In the genomic region with DNA sequence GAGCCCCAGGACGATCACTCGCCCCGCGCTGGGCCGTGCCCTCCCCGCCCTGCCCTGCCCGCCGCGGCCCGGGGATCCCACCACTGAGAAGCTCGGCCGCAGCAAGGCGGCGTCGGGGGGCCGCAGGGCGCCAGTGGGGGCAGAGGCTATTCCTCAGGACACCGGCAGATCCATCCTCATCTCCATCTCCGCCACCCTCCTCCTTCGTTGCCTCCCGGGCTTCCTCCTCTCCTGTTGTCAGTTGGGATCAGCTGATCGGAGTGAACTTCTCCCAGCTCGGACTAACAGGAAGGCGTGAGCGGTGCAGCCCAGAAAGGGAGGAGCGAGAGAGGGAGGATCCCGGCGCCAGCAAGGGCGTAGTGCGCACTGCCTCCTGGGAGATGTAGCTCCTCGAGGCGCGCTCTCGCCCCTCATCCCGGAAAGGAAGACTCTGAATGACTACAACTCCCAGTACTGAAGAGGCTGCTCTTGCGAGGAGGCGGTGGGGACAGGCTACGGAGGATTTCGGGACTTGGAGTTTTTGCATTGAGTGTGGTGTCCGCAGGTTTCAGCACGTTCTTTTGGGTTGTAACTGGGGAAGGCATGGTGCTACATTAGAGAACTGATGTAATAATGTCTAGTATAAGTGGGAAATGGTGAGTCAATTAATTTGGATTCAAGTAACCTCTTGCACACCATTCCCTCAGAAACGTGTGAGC, we compare ENCODE assay signal across 1 cellular context.
A peak's percentile ranks its signal among the peaks of the same experiment; 100 is the strongest.
TF ChIP-seq lines count a peak whose summit lies in the region.

A gene with protein sequence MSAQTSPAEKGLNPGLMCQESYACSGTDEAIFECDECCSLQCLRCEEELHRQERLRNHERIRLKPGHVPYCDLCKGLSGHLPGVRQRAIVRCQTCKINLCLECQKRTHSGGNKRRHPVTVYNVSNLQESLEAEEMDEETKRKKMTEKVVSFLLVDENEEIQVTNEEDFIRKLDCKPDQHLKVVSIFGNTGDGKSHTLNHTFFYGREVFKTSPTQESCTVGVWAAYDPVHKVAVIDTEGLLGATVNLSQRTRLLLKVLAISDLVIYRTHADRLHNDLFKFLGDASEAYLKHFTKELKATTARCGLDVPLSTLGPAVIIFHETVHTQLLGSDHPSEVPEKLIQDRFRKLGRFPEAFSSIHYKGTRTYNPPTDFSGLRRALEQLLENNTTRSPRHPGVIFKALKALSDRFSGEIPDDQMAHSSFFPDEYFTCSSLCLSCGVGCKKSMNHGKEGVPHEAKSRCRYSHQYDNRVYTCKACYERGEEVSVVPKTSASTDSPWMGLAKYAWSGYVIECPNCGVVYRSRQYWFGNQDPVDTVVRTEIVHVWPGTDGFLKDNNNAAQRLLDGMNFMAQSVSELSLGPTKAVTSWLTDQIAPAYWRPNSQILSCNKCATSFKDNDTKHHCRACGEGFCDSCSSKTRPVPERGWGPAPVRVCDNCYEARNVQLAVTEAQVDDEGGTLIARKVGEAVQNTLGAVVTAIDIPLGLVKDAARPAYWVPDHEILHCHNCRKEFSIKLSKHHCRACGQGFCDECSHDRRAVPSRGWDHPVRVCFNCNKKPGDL (minus strand): TSS at position 262 of the 698 bp plus-strand sequence. CDS start 2,598 bp downstream, outside the sequence.

TF ChIP-seq in K562, 482 proteins besides CTCF, POLR2A, EP300 and RAD21 (continued from another document and continues in another):
- TF ChIP-seq ATF1 (CRISPR knock-in tag; IDR thresholded peaks at IDR 0.05) (no peak), ATF1 (tag; IDR thresholded peaks at IDR 0.05) (peak; percentile 95), ZC3H11A (IDR thresholded peaks at IDR 0.05; ENCODE audit: low read depth, low read length) (no peak), DACH1 (IDR thresholded peaks at IDR 0.05; ENCODE audit: partially characterized antibody) (peak; percentile 99), EGR1 (conservative IDR thresholded peaks at IDR 0.05) (peak; percentile 81), MTA1 (IDR thresholded peaks at IDR 0.05; ENCODE audit: borderline replicate concordance) (peak; percentile 95), FOSL1 (tag; conservative IDR thresholded peaks at IDR 0.05) (peak; percentile 25; the same call in 1 of the 2 replicates), RBBP5 (IDR thresholded peaks at IDR 0.05; ENCODE audit: borderline replicate concordance, insufficient read depth, low read length, poor library complexity, severe bottlenecking) (peak; percentile 23), HMGN3 (IDR thresholded peaks at IDR 0.05; ENCODE audit: borderline replicate concordance, extremely low read depth, insufficient read length, low read depth, low read length) (peak; percentile 10), CREB1 (IDR thresholded peaks at IDR 0.05) (peak; percentile 90), CREB1 (CRISPR knock-in tag; IDR thresholded peaks at IDR 0.05) (peak; percentile 42), L3MBTL2 (IDR thresholded peaks at IDR 0.05) (peak; percentile 71), POLR2H (tag; IDR thresholded peaks at IDR 0.05; ENCODE audit: low read depth) (no peak), NBN (IDR thresholded peaks at IDR 0.05; ENCODE audit: low read depth) (no peak), POU5F1 (IDR thresholded peaks at IDR 0.05; ENCODE audit: borderline replicate concordance, low read depth, low read length, partially characterized antibody) (peak; percentile 80), GABPA (tag; conservative IDR thresholded peaks at IDR 0.05; ENCODE audit: low read depth) (peak; percentile 85), RCOR1 (IDR thresholded peaks at IDR 0.05; ENCODE audit: borderline replicate concordance in 1 of 2, low read depth in 2 of 2, low read length in 2 of 2) (0 out of 4 replicates have a peak, but pooled peaks of 1 of the 2 experiments have one; percentile 30), MCM7 (IDR thresholded peaks at IDR 0.05) (no peak), ZNF76 (CRISPR knock-in tag; IDR thresholded peaks at IDR 0.05; ENCODE audit: borderline replicate concordance) (no peak), CCNT2 (IDR thresholded peaks at IDR 0.05; ENCODE audit: borderline replicate concordance, extremely low read depth, insufficient read length, low read depth, low read length) (no peak), PHF8 (IDR thresholded peaks at IDR 0.05; ENCODE audit: borderline replicate concordance, low read length) (peak; percentile 50; the same call in 1 of the 2 replicates), ELF4 (CRISPR knock-in tag; IDR thresholded peaks at IDR 0.05) (0 out of 2 replicates have a peak, but pooled peaks have one; percentile 49), CTBP1 (IDR thresholded peaks at IDR 0.05; ENCODE audit: borderline replicate concordance) (peak; percentile 78), ATF7 (IDR thresholded peaks at IDR 0.05) (peak; percentile 59; the same call in 1 of the 2 replicates), CBX1 (IDR thresholded peaks at IDR 0.05; ENCODE audit: low read depth) (no peak), TBL1XR1 (IDR thresholded peaks at IDR 0.05; ENCODE audit: low read length in 2 of 2) (peak in 1 of 2 experiments; percentile 41; a peak in 1 of 4 replicates), KDM5B (IDR thresholded peaks at IDR 0.05; ENCODE audit: insufficient replicate concordance, low read depth, low read length) (peak; percentile 22), GABPB1 (CRISPR knock-in tag; IDR thresholded peaks at IDR 0.05) (peak; percentile 66), EHMT2 (IDR thresholded peaks at IDR 0.05) (no peak), ELF1 (tag; IDR thresholded peaks at IDR 0.05) (peak; percentile 84), BHLHE40 (IDR thresholded peaks at IDR 0.05; ENCODE audit: low read length) (peak; percentile 52; the same call in 1 of the 2 replicates), HMG20A (CRISPR knock-in tag; conservative IDR thresholded peaks at IDR 0.05) (no peak)
- TF ChIP-seq, protein P1, sequence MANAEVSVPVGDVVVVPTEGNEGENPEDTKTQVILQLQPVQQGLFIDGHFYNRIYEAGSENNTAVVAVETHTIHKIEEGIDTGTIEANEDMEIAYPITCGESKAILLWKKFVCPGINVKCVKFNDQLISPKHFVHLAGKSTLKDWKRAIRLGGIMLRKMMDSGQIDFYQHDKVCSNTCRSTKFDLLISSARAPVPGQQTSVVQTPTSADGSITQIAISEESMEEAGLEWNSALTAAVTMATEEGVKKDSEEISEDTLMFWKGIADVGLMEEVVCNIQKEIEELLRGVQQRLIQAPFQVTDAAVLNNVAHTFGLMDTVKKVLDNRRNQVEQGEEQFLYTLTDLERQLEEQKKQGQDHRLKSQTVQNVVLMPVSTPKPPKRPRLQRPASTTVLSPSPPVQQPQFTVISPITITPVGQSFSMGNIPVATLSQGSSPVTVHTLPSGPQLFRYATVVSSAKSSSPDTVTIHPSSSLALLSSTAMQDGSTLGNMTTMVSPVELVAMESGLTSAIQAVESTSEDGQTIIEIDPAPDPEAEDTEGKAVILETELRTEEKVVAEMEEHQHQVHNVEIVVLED (CRISPR knock-in tag; IDR thresholded peaks at IDR 0.05): peak; percentile 80
- TF ChIP-seq, protein P2, sequence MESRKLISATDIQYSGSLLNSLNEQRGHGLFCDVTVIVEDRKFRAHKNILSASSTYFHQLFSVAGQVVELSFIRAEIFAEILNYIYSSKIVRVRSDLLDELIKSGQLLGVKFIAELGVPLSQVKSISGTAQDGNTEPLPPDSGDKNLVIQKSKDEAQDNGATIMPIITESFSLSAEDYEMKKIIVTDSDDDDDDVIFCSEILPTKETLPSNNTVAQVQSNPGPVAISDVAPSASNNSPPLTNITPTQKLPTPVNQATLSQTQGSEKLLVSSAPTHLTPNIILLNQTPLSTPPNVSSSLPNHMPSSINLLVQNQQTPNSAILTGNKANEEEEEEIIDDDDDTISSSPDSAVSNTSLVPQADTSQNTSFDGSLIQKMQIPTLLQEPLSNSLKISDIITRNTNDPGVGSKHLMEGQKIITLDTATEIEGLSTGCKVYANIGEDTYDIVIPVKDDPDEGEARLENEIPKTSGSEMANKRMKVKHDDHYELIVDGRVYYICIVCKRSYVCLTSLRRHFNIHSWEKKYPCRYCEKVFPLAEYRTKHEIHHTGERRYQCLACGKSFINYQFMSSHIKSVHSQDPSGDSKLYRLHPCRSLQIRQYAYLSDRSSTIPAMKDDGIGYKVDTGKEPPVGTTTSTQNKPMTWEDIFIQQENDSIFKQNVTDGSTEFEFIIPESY (CRISPR knock-in tag; IDR thresholded peaks at IDR 0.05): 0 out of 2 replicates have a peak, but pooled peaks have one; percentile 16
- TF ChIP-seq, protein P3, sequence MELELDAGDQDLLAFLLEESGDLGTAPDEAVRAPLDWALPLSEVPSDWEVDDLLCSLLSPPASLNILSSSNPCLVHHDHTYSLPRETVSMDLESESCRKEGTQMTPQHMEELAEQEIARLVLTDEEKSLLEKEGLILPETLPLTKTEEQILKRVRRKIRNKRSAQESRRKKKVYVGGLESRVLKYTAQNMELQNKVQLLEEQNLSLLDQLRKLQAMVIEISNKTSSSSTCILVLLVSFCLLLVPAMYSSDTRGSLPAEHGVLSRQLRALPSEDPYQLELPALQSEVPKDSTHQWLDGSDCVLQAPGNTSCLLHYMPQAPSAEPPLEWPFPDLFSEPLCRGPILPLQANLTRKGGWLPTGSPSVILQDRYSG (tag; conservative IDR thresholded peaks at IDR 0.05; ENCODE audit: low read depth): peak; percentile 79
- TF ChIP-seq, protein P4, sequence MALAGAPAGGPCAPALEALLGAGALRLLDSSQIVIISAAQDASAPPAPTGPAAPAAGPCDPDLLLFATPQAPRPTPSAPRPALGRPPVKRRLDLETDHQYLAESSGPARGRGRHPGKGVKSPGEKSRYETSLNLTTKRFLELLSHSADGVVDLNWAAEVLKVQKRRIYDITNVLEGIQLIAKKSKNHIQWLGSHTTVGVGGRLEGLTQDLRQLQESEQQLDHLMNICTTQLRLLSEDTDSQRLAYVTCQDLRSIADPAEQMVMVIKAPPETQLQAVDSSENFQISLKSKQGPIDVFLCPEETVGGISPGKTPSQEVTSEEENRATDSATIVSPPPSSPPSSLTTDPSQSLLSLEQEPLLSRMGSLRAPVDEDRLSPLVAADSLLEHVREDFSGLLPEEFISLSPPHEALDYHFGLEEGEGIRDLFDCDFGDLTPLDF (CRISPR knock-in tag; IDR thresholded peaks at IDR 0.05): no peak
- TF ChIP-seq, protein P5, sequence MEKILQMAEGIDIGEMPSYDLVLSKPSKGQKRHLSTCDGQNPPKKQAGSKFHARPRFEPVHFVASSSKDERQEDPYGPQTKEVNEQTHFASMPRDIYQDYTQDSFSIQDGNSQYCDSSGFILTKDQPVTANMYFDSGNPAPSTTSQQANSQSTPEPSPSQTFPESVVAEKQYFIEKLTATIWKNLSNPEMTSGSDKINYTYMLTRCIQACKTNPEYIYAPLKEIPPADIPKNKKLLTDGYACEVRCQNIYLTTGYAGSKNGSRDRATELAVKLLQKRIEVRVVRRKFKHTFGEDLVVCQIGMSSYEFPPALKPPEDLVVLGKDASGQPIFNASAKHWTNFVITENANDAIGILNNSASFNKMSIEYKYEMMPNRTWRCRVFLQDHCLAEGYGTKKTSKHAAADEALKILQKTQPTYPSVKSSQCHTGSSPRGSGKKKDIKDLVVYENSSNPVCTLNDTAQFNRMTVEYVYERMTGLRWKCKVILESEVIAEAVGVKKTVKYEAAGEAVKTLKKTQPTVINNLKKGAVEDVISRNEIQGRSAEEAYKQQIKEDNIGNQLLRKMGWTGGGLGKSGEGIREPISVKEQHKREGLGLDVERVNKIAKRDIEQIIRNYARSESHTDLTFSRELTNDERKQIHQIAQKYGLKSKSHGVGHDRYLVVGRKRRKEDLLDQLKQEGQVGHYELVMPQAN (IDR thresholded peaks at IDR 0.05; ENCODE audit: borderline replicate concordance): peak; percentile 92
- TF ChIP-seq, protein P6, sequence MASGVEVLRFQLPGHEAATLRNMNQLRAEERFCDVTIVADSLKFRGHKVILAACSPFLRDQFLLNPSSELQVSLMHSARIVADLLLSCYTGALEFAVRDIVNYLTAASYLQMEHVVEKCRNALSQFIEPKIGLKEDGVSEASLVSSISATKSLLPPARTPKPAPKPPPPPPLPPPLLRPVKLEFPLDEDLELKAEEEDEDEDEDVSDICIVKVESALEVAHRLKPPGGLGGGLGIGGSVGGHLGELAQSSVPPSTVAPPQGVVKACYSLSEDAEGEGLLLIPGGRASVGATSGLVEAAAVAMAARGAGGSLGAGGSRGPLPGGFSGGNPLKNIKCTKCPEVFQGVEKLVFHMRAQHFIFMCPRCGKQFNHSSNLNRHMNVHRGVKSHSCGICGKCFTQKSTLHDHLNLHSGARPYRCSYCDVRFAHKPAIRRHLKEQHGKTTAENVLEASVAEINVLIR (CRISPR knock-in tag; IDR thresholded peaks at IDR 0.05): peak; percentile 81
- TF ChIP-seq, protein P7, sequence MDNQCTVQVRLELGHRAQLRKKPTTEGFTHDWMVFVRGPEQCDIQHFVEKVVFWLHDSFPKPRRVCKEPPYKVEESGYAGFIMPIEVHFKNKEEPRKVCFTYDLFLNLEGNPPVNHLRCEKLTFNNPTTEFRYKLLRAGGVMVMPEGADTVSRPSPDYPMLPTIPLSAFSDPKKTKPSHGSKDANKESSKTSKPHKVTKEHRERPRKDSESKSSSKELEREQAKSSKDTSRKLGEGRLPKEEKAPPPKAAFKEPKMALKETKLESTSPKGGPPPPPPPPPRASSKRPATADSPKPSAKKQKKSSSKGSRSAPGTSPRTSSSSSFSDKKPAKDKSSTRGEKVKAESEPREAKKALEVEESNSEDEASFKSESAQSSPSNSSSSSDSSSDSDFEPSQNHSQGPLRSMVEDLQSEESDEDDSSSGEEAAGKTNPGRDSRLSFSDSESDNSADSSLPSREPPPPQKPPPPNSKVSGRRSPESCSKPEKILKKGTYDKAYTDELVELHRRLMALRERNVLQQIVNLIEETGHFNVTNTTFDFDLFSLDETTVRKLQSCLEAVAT (IDR thresholded peaks at IDR 0.05): no peak
